ENCODE assay signal across 15 cellular contexts in genomic region chr6:105138141-105138540, GRCh38. TPM values are rescaled to one million over a fixed set of nuclear protein-coding genes. Genes with fewer than 3 reads are reported as not detected.
DNase-seq lines count a peak whose midpoint lies in the region; ATAC-seq and TF ChIP-seq lines count a peak whose summit lies in the region.
"Had no signal": no experiment of that assay in that cellular context is flagged by ENCODE, and none has a peak within 500 bp of the region (broad histone marks: within the 10 kb centered on the region; RNA-seq: fewer than 3 reads in every experiment).

No MANE protein-coding gene starts in this region.

- CTCF ChIA-PET in CD4-positive, alpha-beta memory T cell (lab: Charles Lee; ENCODE audit: partially characterized antibody): no interaction called here
- CTCF ChIA-PET in HEK293 (lab: Yijun Ruan, JAX): interaction anchor here (0.5 kb wide), 1 partner anchor 8 kb away, joined by 3 read pairs; no protein-coding TSS in a partner anchor

- H3K9me3 Mint-ChIP-seq in CD4-positive, alpha-beta memory T cell: peaks cover 0 to 2% (median 0%) of the 10 kb centered on the region in 8 donors
- H3K9me3 Mint-ChIP-seq: stimulated activated memory B cell treated with anti-CD40 and anti-IgM and Interleukin-4, amounts not matched to agents 10 μg/mL and 1 μg/mL and 100 μg/mL, for 72 hours had no signal

- peaks cover 3 to 14% (median 10%) of the 10 kb centered on the region in 4 donors for H3K4me1 Mint-ChIP-seq in CD4-positive, alpha-beta memory T cell

- peaks cover 0 to 2% of the 10 kb centered on the region in 2 donors for H3K36me3 Mint-ChIP-seq in CD4-positive, alpha-beta memory T cell
- H3K36me3 Mint-ChIP-seq: stimulated activated memory B cell treated with anti-CD40 and anti-IgM and Interleukin-4, amounts not matched to agents 10 μg/mL and 1 μg/mL and 100 μg/mL, for 72 hours had no signal

- peaks cover 18% of the 10 kb centered on the region for H3K27me3 ChIP-seq in CD4-positive, alpha-beta memory T cell (ENCODE audit: insufficient read depth, low read length)
- H3K27me3 ChIP-seq in esophagus muscularis mucosa (no peaks in the 10 kb centered on the region), psoas muscle (ENCODE audit: insufficient read depth in 3 of 3, low read length in 2 of 3) (no peaks in the 10 kb centered on the region)
- H3K27me3 ChIP-seq: brain microvascular endothelial cell had no signal

- ATAC-seq in psoas muscle (no peak), HG02798 (IDR thresholded peaks at IDR 0.05; ENCODE audit: poor library complexity, unreplicated experiment) (no peak)
- ATAC-seq in activated CD4-positive, CD25-positive, alpha-beta regulatory T cell treated with anti-CD3 and anti-CD28 coated beads, Interleukin-2, amount 50 U/mL, for 24 hours: no peak
- ATAC-seq: stimulated activated memory B cell treated with anti-CD40 and anti-IgM and Interleukin-4, amounts not matched to agents 10 μg/mL and 1 μg/mL and 100 μg/mL, for 72 hours had no signal

- H3K4me3 ChIP-seq in CD4-positive, alpha-beta memory T cell (ENCODE audit: low read length in 2 of 2): no peak overlapping the region
- no peak overlapping the region for H3K4me3 ChIP-seq in HEK293 (ENCODE audit: low read depth, low read length)
- H3K4me3 ChIP-seq in esophagus muscularis mucosa: peak overlapping the region; percentile 83 to 97 (median 88)
- peak overlapping the region; percentile 84 for H3K4me3 ChIP-seq in psoas muscle

- 90% methylated on average over 2 of the region's 2 CpGs for WGBS in esophagus muscularis mucosa
- WGBS in psoas muscle, 3 donors: 80 to 91% (median 80%) methylated on average over 2 of the region's 2 CpGs

- DNase-seq in CD4-positive, alpha-beta memory T cell: no peak
- DNase-seq in esophagus muscularis mucosa (ENCODE audit: extremely low spot score): no peak
- no peak for DNase-seq in psoas muscle
- DNase-seq in HUDEP-2 (lab: John Stamatoyannopoulos, UW; ENCODE audit: unreplicated experiment in 76 of 76): no peak
- DNase-seq: activated gamma-delta T cell treated with Interleukin-2 at 50 U/mL for 16 hours, brain microvascular endothelial cell, Karpas-422, NCI-H1436 had no signal

- intact Hi-C loops in CD4-positive, alpha-beta memory T cell (cut with micrococcal nuclease): no loop called here
- intact Hi-C loops in esophagus muscularis mucosa (cut with DNase I): loop anchor here (10.0 kb wide), 1 partner anchor 267 kb away; the partner anchor contains the start of gene PREP
- intact Hi-C loops in psoas muscle (cut with DNase I): loop anchor here in 1 of 2 donors (5.0 kb wide), 4 partner anchors 39 to 264 kb away; partner anchors contain the start of gene PREP

- H3K4me1 ChIP-seq in CD4-positive, alpha-beta memory T cell (ENCODE audit: insufficient read depth, low read length): peaks cover 14% of the 10 kb centered on the region
- H3K4me1 ChIP-seq in HEK293 (ENCODE audit: control insufficient read depth, insufficient read depth, low read length): no peaks in the 10 kb centered on the region
- peaks cover 0 to 30% (median 24%) of the 10 kb centered on the region in 4 donors for H3K4me1 ChIP-seq in esophagus muscularis mucosa
- peaks cover 38% of the 10 kb centered on the region for H3K4me1 ChIP-seq in psoas muscle

- H3K9me3 ChIP-seq in CD4-positive, alpha-beta memory T cell (ENCODE audit: control insufficient read depth in 1 of 2, low read length in 2 of 2): no peaks in the 10 kb centered on the region
- H3K9me3 ChIP-seq in HEK293 (ENCODE audit: control insufficient read depth, insufficient read depth, low read depth, low read length): no peaks in the 10 kb centered on the region
- no peaks in the 10 kb centered on the region for H3K9me3 ChIP-seq in esophagus muscularis mucosa
- H3K9me3 ChIP-seq in psoas muscle: no peaks in the 10 kb centered on the region
- H3K9me3 ChIP-seq: neutrophil had no signal

- no peak overlapping the region for H3K27ac Mint-ChIP-seq in CD4-positive, alpha-beta memory T cell
- H3K27ac Mint-ChIP-seq: stimulated activated memory B cell treated with anti-CD40 and anti-IgM and Interleukin-4, amounts not matched to agents 10 μg/mL and 1 μg/mL and 100 μg/mL, for 72 hours had no signal

- no peak for TF ChIP-seq EP300 in esophagus muscularis mucosa (IDR thresholded peaks at IDR 0.05)

- TF ChIP-seq POLR2A in esophagus muscularis mucosa (IDR thresholded peaks at IDR 0.05; ENCODE audit: low read depth): no peak

- H3K36me3 ChIP-seq in CD4-positive, alpha-beta memory T cell (ENCODE audit: insufficient read depth, low read length): no peaks in the 10 kb centered on the region
- H3K36me3 ChIP-seq in HEK293 (ENCODE audit: control insufficient read depth in 2 of 2, insufficient read depth in 1 of 2, low read length in 2 of 2) (peaks cover 0 to 2% of the 10 kb centered on the region in 2 experiments; a peak in 1 of 3 replicates), esophagus muscularis mucosa (no peaks in the 10 kb centered on the region), psoas muscle (ENCODE audit: insufficient read depth in 1 of 2, low read depth in 1 of 2) (peaks cover 0 to 19% of the 10 kb centered on the region in 2 donors)
- H3K36me3 ChIP-seq: brain microvascular endothelial cell, neutrophil had no signal

- no peak overlapping the region for H3K27ac ChIP-seq in CD4-positive, alpha-beta memory T cell (ENCODE audit: low read depth, low read length)
- H3K27ac ChIP-seq in HEK293 (ENCODE audit: extremely low read depth, low read depth, low read length): no peak overlapping the region
- H3K27ac ChIP-seq in esophagus muscularis mucosa (replicated peaks in 1 of 4): peak overlapping the region in 1 of 4 donors; percentile 91
- peak overlapping the region; percentile 97 for H3K27ac ChIP-seq in psoas muscle
- H3K27ac ChIP-seq: brain microvascular endothelial cell, HL-60, neutrophil had no signal

- POLR2A ChIA-PET in CD4-positive, alpha-beta memory T cell (lab: Charles Lee; ENCODE audit: partially characterized antibody): no interaction called here
- POLR2A ChIA-PET in HEK293 (lab: Yijun Ruan, JAX): no interaction called here

- peaks cover 28 to 50% of the 10 kb centered on the region in 2 donors for H3K27me3 Mint-ChIP-seq in CD4-positive, alpha-beta memory T cell

- peak overlapping the region in 6 of 8 donors; percentile 49 to 86 (median 60) for H3K4me3 Mint-ChIP-seq in CD4-positive, alpha-beta memory T cell

- no peak for TF ChIP-seq CTCF in HEK293 (tag by site-specific recombination; IDR thresholded peaks at IDR 0.05)
- no peak for TF ChIP-seq CTCF in esophagus muscularis mucosa (IDR thresholded peaks at IDR 0.05)
- no peak for TF ChIP-seq CTCF in psoas muscle (IDR thresholded peaks at IDR 0.05)

TF ChIP-seq in HEK293, 187 proteins besides CTCF, POLR2A, EP300 and RAD21:
- TF ChIP-seq ZNF768 (tag by site-specific recombination; IDR thresholded peaks at IDR 0.05) (0 out of 2 replicates have a peak, but pooled peaks have one; percentile 19), ZNF707 (tag by site-specific recombination; IDR thresholded peaks at IDR 0.05) (no peak), ZNF792 (tag by site-specific recombination; IDR thresholded peaks at IDR 0.05) (no peak), ZNF513 (tag by site-specific recombination; IDR thresholded peaks at IDR 0.05) (peak; percentile 95)

RNA-seq across cellular contexts. Expression of gene POPDC3, which starts 41.7 kb away (rescaled TPM):
- total RNA-seq in CD4-positive, alpha-beta memory T cell: not detected
- polyA plus RNA-seq in CD4-positive, alpha-beta memory T cell: not detected
- total RNA-seq in esophagus muscularis mucosa (not detected), psoas muscle (100 to 1,000 TPM in 2 of 4 donors, 10 to 100 TPM in 2; 80.1 to 170 (median 103) TPM)
- 100 to 1,000 TPM; 108 to 271 (median 132) TPM for polyA plus RNA-seq in psoas muscle
- total RNA-seq: activated CD8-positive, alpha-beta memory T cell treated with anti-CD3 and anti-CD28 coated beads for 36 hours had no signal

Comparison
In these comparisons a context has a peak if more than half of its experiments do, and no peak if none do; other contexts are left out.
1. H3K4me3 ChIP-seq: peak in esophagus muscularis mucosa (4 of 4) and psoas muscle (single experiment); none in CD4-positive, alpha-beta memory T cell (0 of 2) and HEK293 (single experiment).
2. RNA of gene POPDC3, which starts 41.7 kb away (total RNA-seq): 80.1 to 170 TPM in psoas muscle; not detected in CD4-positive, alpha-beta memory T cell and not detected in esophagus muscularis mucosa; every median in the first group is over 10 times any median in the second.